9 cellular contexts compared by ENCODE assay signal in the genomic region with DNA sequence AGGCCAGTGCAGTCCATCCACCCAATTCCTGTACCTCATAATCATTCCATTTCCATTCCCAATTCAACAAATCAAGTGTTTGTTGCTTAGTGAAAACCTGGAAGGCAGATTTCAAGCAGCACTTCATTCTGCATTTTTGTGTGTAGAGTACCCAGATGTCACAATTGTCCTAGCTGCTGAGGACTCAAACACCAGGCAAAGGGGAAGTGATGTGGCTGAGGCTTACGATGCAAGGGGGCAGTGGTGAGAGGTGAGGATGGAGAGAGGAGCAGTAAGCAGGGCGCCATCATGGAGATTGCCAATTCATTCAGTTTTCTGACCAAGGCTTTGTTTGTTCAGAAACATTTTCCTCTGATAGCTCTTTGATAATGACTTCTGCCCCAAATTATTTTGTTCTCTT.
DNase-seq lines count a peak whose midpoint lies in the region; FAIRE-seq and TF ChIP-seq lines count a peak whose summit lies in the region.
"Had no signal": no experiment of that assay in that cellular context is flagged by ENCODE, and none has a peak within 500 bp of the region (broad histone marks: within the 10 kb centered on the region; RNA-seq: fewer than 3 reads in every experiment).

No MANE protein-coding gene starts in this region.

- 73% methylated on average over 2 of the region's 2 CpGs for WGBS in smooth muscle cell (ENCODE audit: low lambda C conversion rate)

- H3K4me1 ChIP-seq in smooth muscle cell (ENCODE audit: low read depth), result peaks cover 13% of the 10 kb centered on the region

- H3K4me3 ChIP-seq in bronchial epithelial cell (ENCODE audit: low read depth, low read length), result no peak overlapping the region
- no peak overlapping the region for H3K4me3 ChIP-seq in smooth muscle cell

- H2AFZ ChIP-seq in smooth muscle cell (ENCODE audit: low read depth), result peak overlapping the region; percentile 83

- peak overlapping the region; percentile 96 for H3K27ac ChIP-seq in smooth muscle cell (ENCODE audit: low read depth)

- intact Hi-C loops in head of caudate nucleus (cut with DNase I), result no loop called here

- peak overlapping the region; percentile 83 for H3K4me2 ChIP-seq in smooth muscle cell

- TF ChIP-seq CTCF in bronchial epithelial cell (IDR thresholded peaks at IDR 0.05; ENCODE audit: insufficient read depth, low read length, severe bottlenecking), result no peak
- no peak for TF ChIP-seq CTCF in smooth muscle cell (IDR thresholded peaks at IDR 0.05; ENCODE audit: borderline replicate concordance, insufficient read depth, poor library complexity, severe bottlenecking)

- no peaks in the 10 kb centered on the region for H4K20me1 ChIP-seq in smooth muscle cell (ENCODE audit: low read depth)

- H3K36me3 ChIP-seq in bronchial epithelial cell (ENCODE audit: control insufficient read depth, insufficient read depth, low read length), result no peaks in the 10 kb centered on the region
- no peaks in the 10 kb centered on the region for H3K36me3 ChIP-seq in smooth muscle cell (ENCODE audit: low read depth)

- FAIRE-seq in bronchial epithelial cell (lab: Jason Lieb, UNC), result peak; percentile 40
- FAIRE-seq: A204.1 had no signal

- TF ChIP-seq POLR2A in erythroblast (IDR thresholded peaks at IDR 0.05; ENCODE audit: low read length), result no peak

- H3F3A ChIP-seq in smooth muscle cell (ENCODE audit: low read depth), result no peaks in the 10 kb centered on the region

- peak; percentile 71 for DNase-seq in DMS53 (lab: John Stamatoyannopoulos, UW)
- DNase-seq in DMS53 treated with DMSO at 0.1 percent for 48 hours (lab: John Stamatoyannopoulos, UW; ENCODE audit: unreplicated experiment), result no peak
- DNase-seq in NCI-H510A treated with DMSO at 0.1 percent for 48 hours (lab: John Stamatoyannopoulos, UW), result peak; percentile 64
- DNase-seq in bronchial epithelial cell (ENCODE audit: low read depth), result no peak
- no peak for DNase-seq in smooth muscle cell (lab: John Stamatoyannopoulos, UW; ENCODE audit: unreplicated experiment)
- DNase-seq in erythroblast (lab: John Stamatoyannopoulos, UW), result no peak
- no peak for DNase-seq in head of caudate nucleus
- DNase-seq in SK-N-DZ (ENCODE audit: low spot score), result no peak

- no peaks in the 10 kb centered on the region for H3K27me3 ChIP-seq in bronchial epithelial cell (ENCODE audit: control insufficient read depth, insufficient read depth, low read length)
- no peaks in the 10 kb centered on the region for H3K27me3 ChIP-seq in smooth muscle cell (ENCODE audit: low read depth)

- peak overlapping the region; percentile 84 for H3K9ac ChIP-seq in smooth muscle cell (ENCODE audit: low read depth)

- no peaks in the 10 kb centered on the region for H3K79me2 ChIP-seq in smooth muscle cell (ENCODE audit: low read depth)

- no peaks in the 10 kb centered on the region for H3K9me3 ChIP-seq in smooth muscle cell (replicated peaks; ENCODE audit: low read depth)

Comparison
In these comparisons a context has a peak if more than half of its experiments do, and no peak if none do; other contexts are left out.
1. DNase-seq: peak in DMS53 (single experiment) and NCI-H510A treated with DMSO at 0.1 percent for 48 hours (single experiment); none in DMS53 treated with DMSO at 0.1 percent for 48 hours (single experiment), bronchial epithelial cell (single experiment), smooth muscle cell (single experiment), erythroblast (0 of 2), head of caudate nucleus (0 of 42) and SK-N-DZ (single experiment).